Comparison of ENCODE assay signal across 30 cellular contexts in genomic region chr5:77698920-77699319, GRCh38.
"Had no signal": no experiment of that assay in that cellular context is flagged by ENCODE, and none has a peak within 500 bp of the region (broad histone marks: within the 10 kb centered on the region; RNA-seq: fewer than 3 reads in every experiment).

No MANE protein-coding gene starts in this region.

- H3K9me3 ChIP-seq: left lung, lower lobe of right lung, pancreas, prostate gland, sigmoid colon had no signal

- ATAC-seq: left colon; left lung; lower lobe of right lung; pancreas; right cardiac atrium; stimulated activated memory B cell treated with anti-CD40 and anti-IgM and Interleukin-4, amounts not matched to agents 10 μg/mL and 1 μg/mL and 100 μg/mL, for 72 hours; stimulated activated naive CD8-positive, alpha-beta T cell treated with anti-CD3 and anti-CD28 coated beads, Interleukin-15, amount 100 ng/mL, for 72 hours had no signal

- H3K4me3 Mint-ChIP-seq: immature natural killer cell; mesothelial cell of epicardium; nephron; neural crest cell; stimulated activated memory B cell treated with anti-CD40 and anti-IgM and Interleukin-4, amounts not matched to agents 10 μg/mL and 1 μg/mL and 100 μg/mL, for 72 hours; stimulated activated naive CD8-positive, alpha-beta T cell treated with anti-CD3 and anti-CD28 coated beads, Interleukin-15, amount 100 ng/mL, for 72 hours; type B pancreatic cell had no signal

- DNase-seq: hypothalamus; immature natural killer cell; kidney; left colon; left lung; lower lobe of right lung; mammary epithelial cell; mesendoderm; naive B cell; nucleus accumbens; pancreas; posterior cingulate gyrus; retina; sigmoid colon; small intestine; spleen; stimulated activated CD4-positive, alpha-beta T cell treated with anti-CD3 and anti-CD28 coated beads, Interleukin-4, amount 100 ng/mL, for 24 hours; stimulated activated CD8-positive, alpha-beta memory T cell treated with anti-CD3 and anti-CD28 coated beads, Interleukin-4, amount 100 ng/mL, for 48 hours; stimulated activated naive CD4-positive, alpha-beta T cell treated with Interleukin-2 at 50 U/mL for 16 hours; stimulated activated naive CD8-positive, alpha-beta T cell treated with anti-CD3 and anti-CD28 coated beads, Interleukin-15, amount 100 ng/mL, for 72 hours; substantia nigra; uterus had no signal

- H3K27ac Mint-ChIP-seq: nephron; stimulated activated memory B cell treated with anti-CD40 and anti-IgM and Interleukin-4, amounts not matched to agents 10 μg/mL and 1 μg/mL and 100 μg/mL, for 72 hours; stimulated activated naive CD8-positive, alpha-beta T cell treated with anti-CD3 and anti-CD28 coated beads, Interleukin-15, amount 100 ng/mL, for 72 hours; type B pancreatic cell had no signal

- H3K36me3 ChIP-seq: prostate gland, uterus had no signal

- H3K4me3 ChIP-seq: left lung, lower lobe of right lung, pancreas, prostate gland, sigmoid colon, spleen, tibial nerve, uterus had no signal

- H3K4me1 ChIP-seq: left lung, lower lobe of right lung, pancreas, prostate gland, spleen, uterus had no signal

- H3K27ac ChIP-seq: left lung, lower lobe of right lung, pancreas, prostate gland, sigmoid colon, uterus had no signal

- H3K9me3 Mint-ChIP-seq: immature natural killer cell; neural crest cell; stimulated activated memory B cell treated with anti-CD40 and anti-IgM and Interleukin-4, amounts not matched to agents 10 μg/mL and 1 μg/mL and 100 μg/mL, for 72 hours; type B pancreatic cell had no signal

- H3K27me3 ChIP-seq: left lung, pancreas, sigmoid colon, spleen, tibial nerve, uterus had no signal

- H3K4me1 Mint-ChIP-seq: nephron; stimulated activated memory B cell treated with anti-CD40 and anti-IgM and Interleukin-4, amounts not matched to agents 10 μg/mL and 1 μg/mL and 100 μg/mL, for 72 hours had no signal

- H3K27me3 Mint-ChIP-seq: naive B cell; stimulated activated memory B cell treated with anti-CD40 and anti-IgM and Interleukin-4, amounts not matched to agents 10 μg/mL and 1 μg/mL and 100 μg/mL, for 72 hours; stimulated activated naive CD8-positive, alpha-beta T cell treated with anti-CD3 and anti-CD28 coated beads, Interleukin-15, amount 100 ng/mL, for 72 hours; type B pancreatic cell had no signal

- FAIRE-seq: kidney, pancreas had no signal
